In the genomic region with DNA sequence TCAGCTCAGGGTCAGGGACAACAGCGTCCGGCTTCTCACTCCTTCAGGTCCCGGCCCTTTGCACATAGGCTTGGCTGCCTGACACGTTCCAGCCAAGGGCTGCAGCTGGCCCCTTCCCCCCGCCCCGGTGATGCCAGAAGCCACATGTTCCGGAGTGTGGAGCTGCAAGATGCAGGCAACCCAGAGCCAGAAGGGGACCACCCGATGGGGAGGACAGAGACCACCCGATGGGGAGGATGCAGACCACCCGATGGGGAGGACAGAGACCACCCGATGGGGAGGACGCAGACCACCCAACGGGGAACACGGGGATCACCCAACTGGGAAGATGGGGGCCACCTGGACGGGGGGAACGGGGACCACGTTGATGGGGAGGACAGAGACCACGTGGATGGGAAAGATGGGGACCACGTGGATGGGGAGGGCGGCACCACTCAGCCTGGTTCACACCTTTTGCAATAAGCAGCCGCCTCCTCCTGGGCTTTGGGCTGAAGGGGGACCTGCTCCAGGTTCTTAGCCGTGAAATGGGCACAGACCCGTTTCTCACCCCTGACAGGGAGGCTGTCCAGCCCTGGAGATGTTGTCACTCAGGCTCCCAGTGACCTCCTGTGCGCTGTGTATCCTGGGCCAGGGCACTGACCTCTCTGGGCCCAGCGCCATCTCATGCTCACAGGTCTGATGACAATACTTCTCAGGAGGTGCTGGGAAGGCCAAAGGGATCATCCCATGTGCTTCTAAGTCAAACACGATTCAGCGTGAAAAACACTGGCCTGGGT, we compare ENCODE assay signal across 17 cellular contexts. TPM values are rescaled to one million over a fixed set of nuclear protein-coding genes. Genes with fewer than 3 reads are reported as not detected.
DNase-seq lines count a peak whose midpoint lies in the region; ATAC-seq and TF ChIP-seq lines count a peak whose summit lies in the region.
"Had no signal": no experiment of that assay in that cellular context is flagged by ENCODE, and none has a peak within 500 bp of the region (broad histone marks: within the 10 kb centered on the region; RNA-seq: fewer than 3 reads in every experiment).

No MANE protein-coding gene starts in this region.

- H3K9me3 ChIP-seq in right atrium auricular region (no peaks in the 10 kb centered on the region), T-helper 17 cell (ENCODE audit: control insufficient read depth, low read length, poor library complexity, severe bottlenecking) (no peaks in the 10 kb centered on the region), right lobe of liver (no peaks in the 10 kb centered on the region)
- H3K9me3 ChIP-seq: BLaER1 treated with 17β-estradiol and CSF1 and Interleukin-3, amounts not matched to agents 10 nM and 100 nM had no signal

- peak overlapping the region; percentile 75 for H3K27ac Mint-ChIP-seq in T-helper 17 cell
- H3K27ac Mint-ChIP-seq in stimulated activated effector memory CD8-positive, alpha-beta T cell treated with anti-CD3 and anti-CD28 coated beads, Interleukin-12 subunit alpha, Interleukin-12 subunit beta, amount 100 ng/mL, for 72 hours, result peak overlapping the region; percentile 74
- H3K27ac Mint-ChIP-seq: CD8-positive, alpha-beta T cell had no signal

- 60% methylated on average over 10 of the region's 27 CpGs for WGBS in right lobe of liver (ENCODE audit: insufficient coverage, low coverage, low lambda C conversion rate, missing lambda C conversion rate)

- intact Hi-C loops in Right ventricle myocardium superior (cut with DNase I) (no loop called here), right lobe of liver (cut with DNase I) (no loop called here)

- TF ChIP-seq CTCF in right atrium auricular region (IDR thresholded peaks at IDR 0.05), result no peak
- no peak for TF ChIP-seq CTCF in right lobe of liver (IDR thresholded peaks at IDR 0.05)
- TF ChIP-seq CTCF in GM13976 (IDR thresholded peaks at IDR 0.05; ENCODE audit: borderline replicate concordance, control extremely low read depth, extremely low read depth, insufficient read depth, missing control alignments), result no peak

- H3K27me3 Mint-ChIP-seq in T-helper 17 cell, result peaks cover 7% of the 10 kb centered on the region

- H3K27me3 ChIP-seq in right atrium auricular region (no peaks in the 10 kb centered on the region), right lobe of liver (no peaks in the 10 kb centered on the region)

- in situ Hi-C loops in GM13976 (cut with MboI; ENCODE audit: low sequenced_read_pairs, unreplicated experiment), result no loop called here

- H3K4me1 Mint-ChIP-seq in T-helper 17 cell, result peaks cover 5% of the 10 kb centered on the region
- H3K4me1 Mint-ChIP-seq in stimulated activated effector memory CD8-positive, alpha-beta T cell treated with anti-CD3 and anti-CD28 coated beads, Interleukin-12 subunit alpha, Interleukin-12 subunit beta, amount 100 ng/mL, for 72 hours, result no peaks in the 10 kb centered on the region

- peaks cover 2% of the 10 kb centered on the region for H3K36me3 Mint-ChIP-seq in T-helper 17 cell (ENCODE audit: low read depth)
- peaks cover 11% of the 10 kb centered on the region for H3K36me3 Mint-ChIP-seq in stimulated activated effector memory CD8-positive, alpha-beta T cell treated with anti-CD3 and anti-CD28 coated beads, Interleukin-12 subunit alpha, Interleukin-12 subunit beta, amount 100 ng/mL, for 72 hours

- H3K27ac ChIP-seq in right atrium auricular region (no peak overlapping the region), right lobe of liver (no peak overlapping the region)
- H3K27ac ChIP-seq: BLaER1 treated with 17β-estradiol and CSF1 and Interleukin-3, amounts not matched to agents 10 nM and 100 nM had no signal

- H3K36me3 ChIP-seq in right atrium auricular region (no peaks in the 10 kb centered on the region), right lobe of liver (no peaks in the 10 kb centered on the region)
- H3K36me3 ChIP-seq: BLaER1 treated with 17β-estradiol and CSF1 and Interleukin-3, amounts not matched to agents 10 nM and 100 nM had no signal

- DNase-seq in Right ventricle myocardium superior (peak; percentile 34), right atrium auricular region (ENCODE audit: low spot score) (no peak), T-helper 17 cell (no peak), right lobe of liver (peak; percentile 58 to 78 (median 70)), GM13976 (ENCODE audit: low spot score) (no peak), nucleus accumbens (lab: John Stamatoyannopoulos, UW) (no peak)
- no peak for DNase-seq in stimulated activated effector memory CD8-positive, alpha-beta T cell treated with anti-CD3 and anti-CD28 coated beads, Interleukin-12 subunit alpha, Interleukin-12 subunit beta, amount 100 ng/mL, for 72 hours (ENCODE audit: low spot score in 2 of 2)
- DNase-seq: CD8-positive, alpha-beta T cell; DMS79; GOT3; KG1; NCI-H1105 treated with DMSO at 0.1 percent for 48 hours; NCI-H1694; NCI-H524 treated with DMSO at 0.1 percent for 48 hours had no signal

- H3K4me3 Mint-ChIP-seq in T-helper 17 cell, result peak overlapping the region; percentile 31
- no peak overlapping the region for H3K4me3 Mint-ChIP-seq in stimulated activated effector memory CD8-positive, alpha-beta T cell treated with anti-CD3 and anti-CD28 coated beads, Interleukin-12 subunit alpha, Interleukin-12 subunit beta, amount 100 ng/mL, for 72 hours
- H3K4me3 Mint-ChIP-seq: CD8-positive, alpha-beta T cell had no signal

- peaks cover 0 to 31% of the 10 kb centered on the region in 2 donors for H3K4me1 ChIP-seq in right atrium auricular region
- peaks cover 0 to 5% (median 0%) of the 10 kb centered on the region in 4 donors for H3K4me1 ChIP-seq in right lobe of liver

- H3K9me3 Mint-ChIP-seq in stimulated activated effector memory CD8-positive, alpha-beta T cell treated with anti-CD3 and anti-CD28 coated beads, Interleukin-12 subunit alpha, Interleukin-12 subunit beta, amount 100 ng/mL, for 72 hours, result no peaks in the 10 kb centered on the region
- H3K9me3 Mint-ChIP-seq: CD8-positive, alpha-beta T cell had no signal

- H3K4me3 ChIP-seq in right atrium auricular region (no peak overlapping the region), right lobe of liver (no peak overlapping the region)
- H3K4me3 ChIP-seq: BLaER1 treated with 17β-estradiol and CSF1 and Interleukin-3, amounts not matched to agents 10 nM and 100 nM had no signal

- TF ChIP-seq POLR2A in right lobe of liver (IDR thresholded peaks at IDR 0.05), result no peak

- ATAC-seq in Right ventricle myocardium superior (ENCODE audit: poor library complexity) (no peak), T-helper 17 cell (peak; percentile 8), right lobe of liver (peak; percentile 67 to 91 (median 89))
- ATAC-seq in stimulated activated effector memory CD8-positive, alpha-beta T cell treated with anti-CD3 and anti-CD28 coated beads, Interleukin-12 subunit alpha, Interleukin-12 subunit beta, amount 100 ng/mL, for 72 hours, result no peak
- ATAC-seq: CD8-positive, alpha-beta T cell; HCT116 had no signal

RNA-seq across cellular contexts. Expression of a gene that starts 34.6 kb away (rescaled TPM):
- total RNA-seq in Right ventricle myocardium superior (0.32 TPM), right atrium auricular region (1 to 10 TPM in 1 of 2 donors, under 1 TPM in 1; 0.59 to 2.7 TPM), T-helper 17 cell (10 to 100 TPM; 18.6 to 22.6 TPM), right lobe of liver (1 to 10 TPM in 2 of 6 experiments, under 1 TPM in 4; 0.04 to 1.1 (median 0.60) TPM)
- total RNA-seq: SK-MEL-5 had no signal

Comparison
In these comparisons a context has a peak if more than half of its experiments do, and no peak if none do; other contexts are left out.
1. DNase-seq: peak in Right ventricle myocardium superior (single experiment) and right lobe of liver (3 of 3); none in right atrium auricular region (single experiment), T-helper 17 cell (0 of 3), stimulated activated effector memory CD8-positive, alpha-beta T cell treated with anti-CD3 and anti-CD28 coated beads, Interleukin-12 subunit alpha, Interleukin-12 subunit beta, amount 100 ng/mL, for 72 hours (0 of 2), GM13976 (single experiment) and nucleus accumbens (0 of 56).
2. ATAC-seq: peak in T-helper 17 cell (single experiment) and right lobe of liver (4 of 4); none in Right ventricle myocardium superior (single experiment) and stimulated activated effector memory CD8-positive, alpha-beta T cell treated with anti-CD3 and anti-CD28 coated beads, Interleukin-12 subunit alpha, Interleukin-12 subunit beta, amount 100 ng/mL, for 72 hours (single experiment).
3. RNA of a gene that starts 34.6 kb away (total RNA-seq): 18.6 to 22.6 TPM in T-helper 17 cell; 0.59 to 2.7 TPM in right atrium auricular region, 0.04 to 1.1 TPM in right lobe of liver and 0.32 TPM in Right ventricle myocardium superior (single experiment); every median in the first group is over 4 times any median in the second.